ENCODE assay signal across 6 cellular contexts in the genomic region with DNA sequence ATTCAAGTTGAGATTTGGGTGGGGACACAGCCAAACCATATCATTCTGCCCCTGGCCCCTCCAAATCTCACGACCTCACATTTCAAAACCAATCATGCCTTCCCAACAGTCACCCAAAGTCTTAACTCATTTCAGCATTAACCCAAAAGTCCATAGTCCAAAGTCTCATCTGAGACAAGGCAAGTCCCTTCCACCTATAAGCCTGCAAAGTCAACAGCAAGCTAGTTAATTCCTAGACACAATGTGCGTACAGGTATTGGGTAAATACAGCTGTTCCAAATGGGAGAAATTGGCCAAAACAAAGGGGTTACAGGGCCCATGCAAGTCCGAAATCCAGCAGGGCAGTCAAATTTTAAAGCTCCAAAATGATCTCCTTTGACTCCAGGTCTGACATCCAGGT. TPM values are rescaled to one million over a fixed set of nuclear protein-coding genes. Genes with fewer than 3 reads are reported as not detected.
"Had no signal": no experiment of that assay in that cellular context is flagged by ENCODE, and none has a peak within 500 bp of the region (broad histone marks: within the 10 kb centered on the region; RNA-seq: fewer than 3 reads in every experiment).

No MANE protein-coding gene starts in this region.

RNA-seq across cellular contexts. Expression of gene IFNK, which starts 59.1 kb away (rescaled TPM):
- total RNA-seq: M059J, PC-3, Peyer's patch, Right ventricle myocardium superior, SJSA1 had no signal
- polyA plus RNA-seq: SK-N-SH had no signal
